In genomic region chr11:122261546-122261945, GRCh38 we compare ENCODE assay signal across 23 cellular contexts.
"Had no signal": no experiment of that assay in that cellular context is flagged by ENCODE, and none has a peak within 500 bp of the region (broad histone marks: within the 10 kb centered on the region; RNA-seq: fewer than 3 reads in every experiment).

No MANE protein-coding gene starts in this region.

- H3K4me1 ChIP-seq: ascending aorta, breast epithelium, gastroesophageal sphincter, tibial artery had no signal

- H3K36me3 Mint-ChIP-seq: activated naive CD4-positive, alpha-beta T cell treated with anti-CD3 and anti-CD28 coated beads, Interleukin-2, amount 10 ng/mL, durations not matched to agents 7 days and 5 days had no signal

- ATAC-seq: activated naive CD8-positive, alpha-beta T cell treated with anti-CD3 and anti-CD28 coated beads, Interleukin-2, amount 50 U/mL, for 24 hours; activated T-cell treated with anti-CD3 and anti-CD28 coated beads, Interleukin-2, amount 50 U/mL, for 4 hours; gastroesophageal sphincter; heart left ventricle; left lobe of liver; stimulated activated naive CD8-positive, alpha-beta T cell treated with anti-CD3 and anti-CD28 coated beads, Interleukin-15, Interleukin-2, amounts not matched to agents 100 U/mL and 50 U/mL, for 24 hours had no signal

- H3K27ac Mint-ChIP-seq: activated naive CD4-positive, alpha-beta T cell treated with anti-CD3 and anti-CD28 coated beads, Interleukin-2, amount 10 ng/mL, durations not matched to agents 7 days and 5 days; activated naive CD8-positive, alpha-beta T cell treated with anti-CD3 and anti-CD28 coated beads, Interleukin-2, amount 50 U/mL, for 24 hours; dendritic cell treated with granulocyte-macrophage colony-stimulating factor and Interleukin-4, amounts not matched to agents 40 ng/mL and 50 ng/mL, for 4 days had no signal

- H3K36me3 ChIP-seq: breast epithelium, gastroesophageal sphincter, heart left ventricle, tibial artery had no signal

- H3K27me3 Mint-ChIP-seq: activated naive CD4-positive, alpha-beta T cell treated with anti-CD3 and anti-CD28 coated beads, Interleukin-2, amount 10 ng/mL, durations not matched to agents 7 days and 5 days; activated naive CD8-positive, alpha-beta T cell treated with anti-CD3 and anti-CD28 coated beads, Interleukin-2, amount 50 U/mL, for 24 hours; dendritic cell treated with granulocyte-macrophage colony-stimulating factor and Interleukin-4, amounts not matched to agents 40 ng/mL and 50 ng/mL, for 4 days had no signal

- H3K9me3 Mint-ChIP-seq: activated naive CD4-positive, alpha-beta T cell treated with anti-CD3 and anti-CD28 coated beads, Interleukin-2, amount 10 ng/mL, durations not matched to agents 7 days and 5 days; activated naive CD8-positive, alpha-beta T cell treated with anti-CD3 and anti-CD28 coated beads, Interleukin-2, amount 50 U/mL, for 24 hours; activated T-cell treated with anti-CD3 and anti-CD28 coated beads, Interleukin-2, amount 50 U/mL, for 4 hours; dendritic cell treated with granulocyte-macrophage colony-stimulating factor and Interleukin-4, amounts not matched to agents 40 ng/mL and 50 ng/mL, for 4 days had no signal

- DNase-seq: activated CD4-positive, alpha-beta T cell treated with anti-CD3 and anti-CD28 coated beads, Interleukin-2, amount 50 U/mL, for 1 hour; activated CD4-positive, CD25-positive, alpha-beta regulatory T cell treated with anti-CD3 and anti-CD28 coated beads, Interleukin-2, amount 50 U/mL, for 72 hours; activated CD8-positive, alpha-beta memory T cell treated with anti-CD3 and anti-CD28 coated beads, Interleukin-2, amount 50 U/mL, for 4 hours; activated effector memory CD4-positive, alpha-beta T cell treated with Interleukin-2 at 50 U/mL for 16 hours; activated naive CD4-positive, alpha-beta T cell treated with anti-CD3 and anti-CD28 coated beads, Interleukin-2, amount 10 ng/mL, durations not matched to agents 7 days and 5 days; activated naive CD8-positive, alpha-beta T cell treated with anti-CD3 and anti-CD28 coated beads, Interleukin-2, amount 50 U/mL, for 24 hours; activated T-cell treated with anti-CD3 and anti-CD28 coated beads, Interleukin-2, amount 50 U/mL, for 4 hours; effector CD8-positive, alpha-beta T cell; heart left ventricle; kidney; mammary epithelial cell; occipital lobe; posterior cingulate gyrus; retina; stimulated activated naive CD8-positive, alpha-beta T cell treated with anti-CD3 and anti-CD28 coated beads, Interleukin-15, Interleukin-2, amounts not matched to agents 100 U/mL and 50 U/mL, for 24 hours; substantia nigra; tibial artery had no signal

- H3K27me3 ChIP-seq: ascending aorta, breast epithelium, gastroesophageal sphincter, heart left ventricle, tibial artery had no signal

- H3K4me3 Mint-ChIP-seq: activated naive CD4-positive, alpha-beta T cell treated with anti-CD3 and anti-CD28 coated beads, Interleukin-2, amount 10 ng/mL, durations not matched to agents 7 days and 5 days; activated naive CD8-positive, alpha-beta T cell treated with anti-CD3 and anti-CD28 coated beads, Interleukin-2, amount 50 U/mL, for 24 hours; activated T-cell treated with anti-CD3 and anti-CD28 coated beads, Interleukin-2, amount 50 U/mL, for 4 hours; dendritic cell treated with granulocyte-macrophage colony-stimulating factor and Interleukin-4, amounts not matched to agents 40 ng/mL and 50 ng/mL, for 4 days had no signal

- H3K27ac ChIP-seq: ascending aorta, breast epithelium, gastroesophageal sphincter, heart left ventricle, tibial artery, VCaP had no signal

- H3K4me3 ChIP-seq: ascending aorta, breast epithelium, gastroesophageal sphincter, heart left ventricle, tibial artery had no signal

- H3K4me1 Mint-ChIP-seq: activated naive CD4-positive, alpha-beta T cell treated with anti-CD3 and anti-CD28 coated beads, Interleukin-2, amount 10 ng/mL, durations not matched to agents 7 days and 5 days; activated naive CD8-positive, alpha-beta T cell treated with anti-CD3 and anti-CD28 coated beads, Interleukin-2, amount 50 U/mL, for 24 hours had no signal

- H3K9me3 ChIP-seq: ascending aorta, breast epithelium, gastroesophageal sphincter, heart left ventricle, tibial artery had no signal
